19 cellular contexts compared by ENCODE assay signal in genomic region chr13:97234742-97235141, GRCh38. TPM values are rescaled to one million over a fixed set of nuclear protein-coding genes. Genes with fewer than 3 reads are reported as not detected.
DNase-seq lines count a peak whose midpoint lies in the region; ATAC-seq and TF ChIP-seq lines count a peak whose summit lies in the region.
"Had no signal": no experiment of that assay in that cellular context is flagged by ENCODE, and none has a peak within 500 bp of the region (broad histone marks: within the 10 kb centered on the region; RNA-seq: fewer than 3 reads in every experiment).

No MANE protein-coding gene starts in this region.

- no peak overlapping the region for H3K27ac Mint-ChIP-seq in chondrocyte (ENCODE audit: unreplicated experiment)
- H3K27ac Mint-ChIP-seq: activated B cell treated with CpG ODN at 0.5 μM for 24 hours; GM23338; stimulated activated naive CD8-positive, alpha-beta T cell treated with anti-CD3 and anti-CD28 coated beads, Interleukin-15, Interleukin-2, amounts not matched to agents 100 ng/mL and 50 ng/mL, for 24 hours; T-helper 1 cell treated with Interleukin-12 subunit alpha and Interleukin-12 subunit beta and Interleukin-4 antibody, amounts not matched to agents 30 μg/mL and 1 μg/mL, for 36 hours had no signal

- H3K27me3 Mint-ChIP-seq in chondrocyte (ENCODE audit: low read depth): no peaks in the 10 kb centered on the region
- H3K27me3 Mint-ChIP-seq: activated B cell treated with CpG ODN at 0.5 μM for 24 hours; stimulated activated naive CD8-positive, alpha-beta T cell treated with anti-CD3 and anti-CD28 coated beads, Interleukin-15, Interleukin-2, amounts not matched to agents 100 ng/mL and 50 ng/mL, for 24 hours had no signal

- in situ Hi-C loops in Panc1 (cut with HindIII; ENCODE audit: low pct_unique_long_range_greater_than_20kb, low sequenced_read_pairs): no loop called here

- no peak overlapping the region for H3K4me2 ChIP-seq in PC-3 (ENCODE audit: low read length)
- H3K4me2 ChIP-seq: GM23338, PC-9 had no signal

- no peaks in the 10 kb centered on the region for H3K9me3 Mint-ChIP-seq in chondrocyte (ENCODE audit: low read depth)
- H3K9me3 Mint-ChIP-seq: activated B cell treated with CpG ODN at 0.5 μM for 24 hours; GM23338; stimulated activated naive CD8-positive, alpha-beta T cell treated with anti-CD3 and anti-CD28 coated beads, Interleukin-15, Interleukin-2, amounts not matched to agents 100 ng/mL and 50 ng/mL, for 24 hours; T-helper 1 cell treated with Interleukin-12 subunit alpha and Interleukin-12 subunit beta and Interleukin-4 antibody, amounts not matched to agents 30 μg/mL and 1 μg/mL, for 36 hours had no signal

- intact Hi-C loops in Panc1 (cut with micrococcal nuclease; ENCODE audit: unreplicated experiment): no loop called here
- intact Hi-C loops in sciatic nerve (cut with DNase I): no loop called here
- intact Hi-C loops in PC-3 (cut with micrococcal nuclease): no loop called here

- H3K9me3 ChIP-seq in Panc1 (ENCODE audit: control insufficient read depth, insufficient read depth, low read depth, low read length) (no peaks in the 10 kb centered on the region), PC-3 (ENCODE audit: low read length) (no peaks in the 10 kb centered on the region)

- no peaks in the 10 kb centered on the region for H3K27me3 ChIP-seq in Panc1 (ENCODE audit: control insufficient read depth, insufficient read depth, low read length)
- H3K27me3 ChIP-seq in PC-3 (ENCODE audit: low read length): no peaks in the 10 kb centered on the region

- no peaks in the 10 kb centered on the region; the same call in 1 of the 2 replicates for H3K36me3 ChIP-seq in Panc1 (ENCODE audit: control insufficient read depth, insufficient read depth, low read length)
- no peaks in the 10 kb centered on the region for H3K36me3 ChIP-seq in PC-3 (ENCODE audit: low read depth, low read length)

- H3K27ac ChIP-seq in Panc1 (ENCODE audit: low read length) (peak overlapping the region; percentile 100), coronary artery (no peak overlapping the region), PC-3 (ENCODE audit: low read length) (no peak overlapping the region)
- H3K27ac ChIP-seq: PC-9 had no signal

- DNase-seq in Panc1 (ENCODE audit: low read depth, low spot score): no peak
- DNase-seq in coronary artery (ENCODE audit: low spot score): no peak
- DNase-seq in left kidney (ENCODE audit: low read depth, low spot score): peak; percentile 80
- DNase-seq in sciatic nerve (ENCODE audit: low spot score): no peak
- DNase-seq in PC-3: no peak
- DNase-seq in chondrocyte (ENCODE audit: low spot score): no peak
- DNase-seq: activated B cell treated with CpG ODN at 0.5 μM for 24 hours; activated gamma-delta T cell; aorta; COR-L47; NCI-H1694 treated with DMSO at 0.1 percent for 48 hours; NCI-H524 treated with DMSO at 0.1 percent for 48 hours; PC-9; stimulated activated CD4-positive, alpha-beta T cell treated with anti-CD3 and anti-CD28 coated beads, Interleukin-12 subunit alpha, Interleukin-12 subunit beta, amount 100 ng/mL, for 4 hours had no signal

- H3F3A ChIP-seq in PC-3 (ENCODE audit: low read length, unreplicated experiment): no peaks in the 10 kb centered on the region

- peaks cover 80% of the 10 kb centered on the region for H3K4me1 Mint-ChIP-seq in chondrocyte (ENCODE audit: low read depth)

- no peak overlapping the region for H2AFZ ChIP-seq in PC-3 (ENCODE audit: low read length)
- H2AFZ ChIP-seq: GM23338, PC-9 had no signal

- H3K36me3 Mint-ChIP-seq in chondrocyte (ENCODE audit: low read depth): peaks cover 5% of the 10 kb centered on the region

- no peaks in the 10 kb centered on the region for H4K20me1 ChIP-seq in PC-3 (ENCODE audit: low read length)

- H3K4me1 ChIP-seq in Panc1 (ENCODE audit: control insufficient read depth, insufficient read depth, low read length) (peaks cover 96% of the 10 kb centered on the region), PC-3 (ENCODE audit: insufficient read depth, low read length) (no peaks in the 10 kb centered on the region)

- no peaks in the 10 kb centered on the region for H3K79me2 ChIP-seq in PC-3 (ENCODE audit: low read length)

- CTCF ChIA-PET in Panc1 (lab: Charles Lee): no interaction called here
- CTCF ChIA-PET in PC-3 (lab: Charles Lee): no interaction called here

- no peak for TF ChIP-seq CTCF in Panc1 (IDR thresholded peaks at IDR 0.05)
- TF ChIP-seq CTCF in coronary artery (IDR thresholded peaks at IDR 0.05): no peak
- TF ChIP-seq CTCF in PC-3 (conservative IDR thresholded peaks at IDR 0.05; ENCODE audit: low read depth, low read length): no peak
- TF ChIP-seq CTCF in chondrocyte (IDR thresholded peaks at IDR 0.05): no peak

- no peak overlapping the region for H3K4me3 Mint-ChIP-seq in chondrocyte (ENCODE audit: unreplicated experiment)
- H3K4me3 Mint-ChIP-seq: activated B cell treated with CpG ODN at 0.5 μM for 24 hours; GM23338; stimulated activated naive CD8-positive, alpha-beta T cell treated with anti-CD3 and anti-CD28 coated beads, Interleukin-15, Interleukin-2, amounts not matched to agents 100 ng/mL and 50 ng/mL, for 24 hours; T-helper 1 cell treated with Interleukin-12 subunit alpha and Interleukin-12 subunit beta and Interleukin-4 antibody, amounts not matched to agents 30 μg/mL and 1 μg/mL, for 36 hours had no signal

- ATAC-seq in Panc1: peak; percentile 11; the same call in 1 of the 2 replicates
- ATAC-seq in sciatic nerve: peak; percentile 48
- ATAC-seq in GM19452 (IDR thresholded peaks at IDR 0.05; ENCODE audit: unreplicated experiment): no peak
- ATAC-seq in GM18873 (IDR thresholded peaks at IDR 0.05; ENCODE audit: low FRiP score, unreplicated experiment): no peak
- ATAC-seq in PC-3: no peak
- ATAC-seq: GM23338 had no signal

- POLR2A ChIA-PET in Panc1 (lab: Charles Lee): interaction anchor here (1.5 kb wide), 1 partner anchor 12 kb away, joined by 3 read pairs; the partner anchor contains the start of gene MBNL2
- POLR2A ChIA-PET in PC-3 (lab: Charles Lee; ENCODE audit: unreplicated experiment): no interaction called here

- no peaks in the 10 kb centered on the region for H3K9me2 ChIP-seq in PC-3 (replicated peaks; ENCODE audit: low read length)

- H3K9ac ChIP-seq in PC-3 (ENCODE audit: low read length): no peak overlapping the region

- BruUV-seq in Panc1 (replicated peaks; lab: Mats Ljungman, UMichigan) (no TSS peak), PC-3 (replicated peaks; lab: Mats Ljungman, UMichigan) (no TSS peak)

- peak overlapping the region; percentile 14 to 39; a peak in 3 of 4 replicates for H3K4me3 ChIP-seq in Panc1 (ENCODE audit: low read depth in 2 of 2, low read length in 2 of 2)
- peak overlapping the region; percentile 11 for H3K4me3 ChIP-seq in coronary artery
- H3K4me3 ChIP-seq in PC-3 (ENCODE audit: low read length): no peak overlapping the region
- H3K4me3 ChIP-seq: GM23338, PC-9 had no signal

RNA-seq across cellular contexts. Expression of gene MBNL2, which starts 12.6 kb away (rescaled TPM):
- 103 TPM for total RNA-seq in Panc1 (2021; ENCODE audit: unreplicated experiment)
- 42.3 TPM for polyA plus RNA-seq in Panc1 (2012; ENCODE audit: insufficient read length)
- total RNA-seq in sciatic nerve: 102 TPM
- total RNA-seq in PC-3 (2014; rRNA removed): 10.3 and 17.8 TPM in 2 replicates
- 40.1 to 65.1 TPM (median 41.3 TPM) in 3 replicates for total RNA-seq in chondrocyte

Comparison
In these comparisons a context has a peak if more than half of its experiments do, and no peak if none do; other contexts are left out.
1. ATAC-seq: peak in Panc1 (single experiment) and sciatic nerve (single experiment); none in GM19452 (single experiment), GM18873 (single experiment) and PC-3 (single experiment).